8 cellular contexts compared by ENCODE assay signal in genomic region chr1:66300986-66301451, GRCh38.
DNase-seq lines count a peak whose midpoint lies in the region; ATAC-seq and TF ChIP-seq lines count a peak whose summit lies in the region.

No MANE protein-coding gene starts in this region.

- H3K4me1 Mint-ChIP-seq in effector memory CD8-positive, alpha-beta T cell (ENCODE audit: low read depth in 2 of 2), result peaks cover 22 to 29% of the 10 kb centered on the region in 2 donors
- H3K4me1 Mint-ChIP-seq in nephron progenitor cell, result peaks cover under 1% of the 10 kb centered on the region

- no peak for TF ChIP-seq POLR2A in sigmoid colon (IDR thresholded peaks at IDR 0.05)

- H3K79me2 ChIP-seq in SK-N-SH (ENCODE audit: insufficient read depth), result no peaks in the 10 kb centered on the region

- peak overlapping the region; percentile 43; the same call in 1 of the 2 replicates for H3K4me2 ChIP-seq in SK-N-SH

- POLR2A ChIA-PET in SK-N-SH (lab: Yijun Ruan, JAX), result no interaction called here

- H3K36me3 Mint-ChIP-seq in effector memory CD8-positive, alpha-beta T cell (ENCODE audit: insufficient read depth), result peaks cover 8% of the 10 kb centered on the region
- no peaks in the 10 kb centered on the region for H3K36me3 Mint-ChIP-seq in nephron progenitor cell (ENCODE audit: low read depth)

- no peak overlapping the region; a peak in 1 of 4 replicates for H3K4me3 ChIP-seq in SK-N-SH (ENCODE audit: low read depth in 2 of 2, low read length in 1 of 2)
- H3K4me3 ChIP-seq in sigmoid colon, result peak overlapping the region in 2 of 4 donors; percentile 3 to 13

- peak; percentile 37 for DNase-seq in A172 (ENCODE audit: low spot score)
- no peak for DNase-seq in SK-N-SH
- no peak for DNase-seq in effector memory CD8-positive, alpha-beta T cell
- DNase-seq in sigmoid colon, result no peak
- no peak for DNase-seq in nephron progenitor cell
- DNase-seq in GM13976 (ENCODE audit: low spot score), result no peak

- H3K27ac ChIP-seq in SK-N-SH (ENCODE audit: low read depth in 2 of 2, low read length in 1 of 2) (no peak overlapping the region; a peak in 1 of 4 replicates), sigmoid colon (peak overlapping the region; percentile 13 to 46 (median 32))

- no peak for TF ChIP-seq RAD21 in SK-N-SH (IDR thresholded peaks at IDR 0.05; ENCODE audit: low read length)

- no peaks in the 10 kb centered on the region for H3K9me3 Mint-ChIP-seq in effector memory CD8-positive, alpha-beta T cell
- H3K9me3 Mint-ChIP-seq in nephron progenitor cell, result no peaks in the 10 kb centered on the region

- TF ChIP-seq CTCF in SK-N-SH (IDR thresholded peaks at IDR 0.05) (no peak), sigmoid colon (IDR thresholded peaks at IDR 0.05) (no peak), nephron progenitor cell (IDR thresholded peaks at IDR 0.05) (no peak), GM13976 (IDR thresholded peaks at IDR 0.05; ENCODE audit: borderline replicate concordance, control extremely low read depth, extremely low read depth, insufficient read depth, missing control alignments) (no peak)

- peak; percentile 77 for ATAC-seq in GM18868 (IDR thresholded peaks at IDR 0.05; ENCODE audit: unreplicated experiment)
- ATAC-seq in HG03060 (IDR thresholded peaks at IDR 0.05; ENCODE audit: low read depth, unreplicated experiment), result peak; percentile 91
- peak; percentile 64 for ATAC-seq in effector memory CD8-positive, alpha-beta T cell (replicated peaks)

- in situ Hi-C loops in GM13976 (cut with MboI; ENCODE audit: low sequenced_read_pairs, unreplicated experiment), result no loop called here

- H3K36me3 ChIP-seq in SK-N-SH (replicated peaks in 1 of 2; ENCODE audit: control insufficient read depth in 1 of 2, insufficient read depth in 2 of 2, low read length in 1 of 2), result peaks cover 0 to 4% of the 10 kb centered on the region in 2 experiments
- no peaks in the 10 kb centered on the region for H3K36me3 ChIP-seq in sigmoid colon

- intact Hi-C loops in sigmoid colon (cut with DNase I), result no loop called here

- CTCF ChIA-PET in SK-N-SH (lab: Yijun Ruan, JAX), result interaction anchor here (1.9 kb wide), 1 partner anchor 15 kb away, joined by 6 read pairs; no protein-coding TSS in a partner anchor

- H4K20me1 ChIP-seq in SK-N-SH (ENCODE audit: insufficient read depth), result no peaks in the 10 kb centered on the region

- H3K9me3 ChIP-seq in SK-N-SH (no peaks in the 10 kb centered on the region), sigmoid colon (no peaks in the 10 kb centered on the region)

- peak overlapping the region; percentile 60 for H2AFZ ChIP-seq in SK-N-SH (ENCODE audit: low read depth)

- peak overlapping the region; percentile 83 to 86 for H3K4me3 Mint-ChIP-seq in effector memory CD8-positive, alpha-beta T cell
- no peak overlapping the region for H3K4me3 Mint-ChIP-seq in nephron progenitor cell

- no peaks in the 10 kb centered on the region for H3K9me2 ChIP-seq in SK-N-SH

- H3K4me1 ChIP-seq in SK-N-SH (ENCODE audit: control insufficient read depth in 1 of 2, insufficient read depth in 2 of 2, low read depth in 1 of 2, low read length in 1 of 2) (peaks cover 0 to 3% of the 10 kb centered on the region in 2 experiments; a peak in 2 of 4 replicates), sigmoid colon (no peaks in the 10 kb centered on the region)

- no peaks in the 10 kb centered on the region for H3K27me3 ChIP-seq in SK-N-SH (ENCODE audit: insufficient read depth)
- no peaks in the 10 kb centered on the region for H3K27me3 ChIP-seq in sigmoid colon

- H3F3A ChIP-seq in SK-N-SH (replicated peaks; ENCODE audit: insufficient read depth), result no peaks in the 10 kb centered on the region

- WGBS in SK-N-SH (ENCODE audit: low lambda C conversion rate), result 72% methylated on average over 4 of the region's 4 CpGs
- 31 to 56% methylated on average over 4 of the region's 4 CpGs for WGBS in sigmoid colon, 2 donors

- H3K27ac Mint-ChIP-seq in effector memory CD8-positive, alpha-beta T cell, result peak overlapping the region; percentile 95 to 98
- H3K27ac Mint-ChIP-seq in nephron progenitor cell, result no peak overlapping the region

- TF ChIP-seq EP300 in SK-N-SH (IDR thresholded peaks at IDR 0.05; ENCODE audit: borderline replicate concordance in 1 of 2, low read depth in 1 of 2, low read length in 1 of 2) (no peak), sigmoid colon (IDR thresholded peaks at IDR 0.05) (no peak)

- H3K9ac ChIP-seq in SK-N-SH, result peak overlapping the region; percentile 37

- no peaks in the 10 kb centered on the region for H3K27me3 Mint-ChIP-seq in effector memory CD8-positive, alpha-beta T cell
- peaks cover under 1% of the 10 kb centered on the region for H3K27me3 Mint-ChIP-seq in nephron progenitor cell (ENCODE audit: low read depth, poor library complexity)

TF ChIP-seq in SK-N-SH, 30 proteins besides CTCF, POLR2A, EP300 and RAD21:
- TF ChIP-seq TAF1 (IDR thresholded peaks at IDR 0.05; ENCODE audit: borderline replicate concordance, low read depth, low read length), result no peak
- no peak for TF ChIP-seq FOXM1 (IDR thresholded peaks at IDR 0.05; ENCODE audit: low read depth)
- TF ChIP-seq REST (IDR thresholded peaks at IDR 0.05; ENCODE audit: low read depth, low read length), result no peak
- TF ChIP-seq TEAD4 (IDR thresholded peaks at IDR 0.05; ENCODE audit: borderline replicate concordance, insufficient read depth), result no peak
- no peak for TF ChIP-seq RFX5 (IDR thresholded peaks at IDR 0.05; ENCODE audit: low read length)
- TF ChIP-seq USF2 (IDR thresholded peaks at IDR 0.05; ENCODE audit: borderline replicate concordance, low read depth, low read length), result no peak
TF ChIP-seq in SK-N-SH: peak in this region for 0.

Comparison
In these comparisons a context has a peak if more than half of its experiments do, and no peak if none do; other contexts are left out.
1. H3K27ac ChIP-seq: peak in sigmoid colon (4 of 4); none in SK-N-SH (0 of 2).
2. Peak in every context shown above with its lines, with median percentiles within 50 percentile points of each other: ATAC-seq.